29 cellular contexts compared by ENCODE assay signal in the genomic region with DNA sequence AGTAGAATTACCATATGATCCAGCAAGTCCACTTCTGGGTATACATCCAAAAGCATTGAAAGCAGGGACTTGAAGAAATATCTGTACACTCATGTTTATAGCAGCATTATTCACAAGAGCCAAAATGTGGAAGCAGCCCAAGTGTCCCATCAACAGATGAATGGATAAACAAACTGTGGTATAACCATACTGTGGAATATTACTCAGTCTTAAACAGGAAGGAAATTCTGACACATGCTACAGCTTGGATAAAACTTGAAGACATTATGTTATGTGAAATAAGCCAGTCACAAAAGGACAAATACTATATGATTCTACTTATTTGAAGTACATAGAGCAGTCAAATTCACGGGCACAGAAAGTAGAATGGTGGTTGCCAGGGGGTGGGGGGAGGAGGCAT.
"Had no signal": no experiment of that assay in that cellular context is flagged by ENCODE, and none has a peak within 500 bp of the region (broad histone marks: within the 10 kb centered on the region; RNA-seq: fewer than 3 reads in every experiment).

No MANE protein-coding gene starts in this region.

- H2AFZ ChIP-seq: neural progenitor cell, parathyroid adenoma had no signal

- H3K4me3 Mint-ChIP-seq: natural killer cell treated with Interleukin-12 subunit alpha and Interleukin-12 subunit beta and Interleukin-15 and Interleukin-18, amount 100 ng/mL, for 72 hours; nephron progenitor cell; neural progenitor cell; stimulated activated effector memory CD8-positive, alpha-beta T cell treated with anti-CD3 and anti-CD28 coated beads, Interleukin-12 subunit alpha, Interleukin-12 subunit beta, amount 100 ng/mL, for 72 hours; stimulated activated naive B cell treated with anti-CD40 and anti-IgM and Interleukin-4, amounts not matched to agents 10 μg/mL and 1 μg/mL and 100 μg/mL, for 72 hours; stimulated activated naive CD8-positive, alpha-beta T cell treated with anti-CD3 and anti-CD28 coated beads, Interleukin-15, Interleukin-2, amounts not matched to agents 100 ng/mL and 50 ng/mL, for 24 hours had no signal

- H3K4me2 ChIP-seq: neural progenitor cell had no signal

- H3K36me3 Mint-ChIP-seq: natural killer cell treated with Interleukin-12 subunit alpha and Interleukin-12 subunit beta and Interleukin-15 and Interleukin-18, amount 100 ng/mL, for 72 hours; neural progenitor cell; stimulated activated effector memory CD8-positive, alpha-beta T cell treated with anti-CD3 and anti-CD28 coated beads, Interleukin-12 subunit alpha, Interleukin-12 subunit beta, amount 100 ng/mL, for 72 hours had no signal

- H3K27me3 Mint-ChIP-seq: natural killer cell treated with Interleukin-12 subunit alpha and Interleukin-12 subunit beta and Interleukin-15 and Interleukin-18, amount 100 ng/mL, for 72 hours; progenitor cell of endocrine pancreas; stimulated activated naive B cell treated with anti-CD40 and anti-IgM and Interleukin-4, amounts not matched to agents 10 μg/mL and 1 μg/mL and 100 μg/mL, for 72 hours; stimulated activated naive CD8-positive, alpha-beta T cell treated with anti-CD3 and anti-CD28 coated beads, Interleukin-15, Interleukin-2, amounts not matched to agents 100 ng/mL and 50 ng/mL, for 24 hours had no signal

- H3K27ac ChIP-seq: neural progenitor cell, ovary, parathyroid adenoma, psoas muscle, right lobe of liver, sigmoid colon, stomach, thoracic aorta, thyroid gland, tibial nerve, upper lobe of left lung, vagina had no signal

- H3K79me2 ChIP-seq: parathyroid adenoma had no signal

- H3K9me3 ChIP-seq: ovary, psoas muscle, right lobe of liver, sigmoid colon, stomach, thoracic aorta, thyroid gland, tibial nerve, upper lobe of left lung, vagina had no signal

- DNase-seq: nephron progenitor cell; occipital lobe; posterior cingulate gyrus; psoas muscle; right cardiac atrium; right lobe of liver; small intestine; stimulated activated CD4-positive, alpha-beta T cell treated with anti-CD3 and anti-CD28 coated beads, Interleukin-15, amount 100 ng/mL, for 24 hours; stimulated activated CD4-positive, alpha-beta T cell treated with anti-CD3 and anti-CD28 coated beads, Interleukin-2, amount 100 ng/mL, for 24 hours; stimulated activated CD4-positive, alpha-beta T cell treated with anti-CD3 and anti-CD28 coated beads, Interleukin-2, amount 100 ng/mL, for 48 hours; stimulated activated CD4-positive, alpha-beta T cell treated with anti-CD3 and anti-CD28 coated beads, Interleukin-4, amount 100 ng/mL, for 24 hours; stimulated activated naive B cell treated with anti-CD40 and anti-IgM and Interleukin-4, amounts not matched to agents 10 μg/mL and 1 μg/mL and 100 μg/mL, for 72 hours; stimulated activated naive CD4-positive, alpha-beta T cell treated with Interleukin-2 at 50 U/mL for 16 hours; stomach; thyroid gland; trophoblast cell; upper lobe of left lung had no signal

- H3K9ac ChIP-seq: neural progenitor cell, parathyroid adenoma had no signal

- ATAC-seq: natural killer cell treated with Interleukin-12 subunit alpha and Interleukin-12 subunit beta and Interleukin-15 and Interleukin-18, amount 100 ng/mL, for 72 hours; psoas muscle; right cardiac atrium; right lobe of liver; stimulated activated effector memory CD8-positive, alpha-beta T cell treated with anti-CD3 and anti-CD28 coated beads, Interleukin-12 subunit alpha, Interleukin-12 subunit beta, amount 100 ng/mL, for 72 hours; stimulated activated naive B cell treated with anti-CD40 and anti-IgM and Interleukin-4, amounts not matched to agents 10 μg/mL and 1 μg/mL and 100 μg/mL, for 72 hours had no signal

- H3K9me3 Mint-ChIP-seq: natural killer cell treated with Interleukin-12 subunit alpha and Interleukin-12 subunit beta and Interleukin-15 and Interleukin-18, amount 100 ng/mL, for 72 hours; stimulated activated effector memory CD8-positive, alpha-beta T cell treated with anti-CD3 and anti-CD28 coated beads, Interleukin-12 subunit alpha, Interleukin-12 subunit beta, amount 100 ng/mL, for 72 hours; stimulated activated naive B cell treated with anti-CD40 and anti-IgM and Interleukin-4, amounts not matched to agents 10 μg/mL and 1 μg/mL and 100 μg/mL, for 72 hours; stimulated activated naive CD8-positive, alpha-beta T cell treated with anti-CD3 and anti-CD28 coated beads, Interleukin-15, Interleukin-2, amounts not matched to agents 100 ng/mL and 50 ng/mL, for 24 hours had no signal

- H3K36me3 ChIP-seq: neural progenitor cell, ovary, right lobe of liver, sigmoid colon, stomach, thoracic aorta, thyroid gland, tibial nerve, upper lobe of left lung, vagina had no signal

- H3K27ac Mint-ChIP-seq: natural killer cell treated with Interleukin-12 subunit alpha and Interleukin-12 subunit beta and Interleukin-15 and Interleukin-18, amount 100 ng/mL, for 72 hours; nephron progenitor cell; neural progenitor cell; progenitor cell of endocrine pancreas; stimulated activated effector memory CD8-positive, alpha-beta T cell treated with anti-CD3 and anti-CD28 coated beads, Interleukin-12 subunit alpha, Interleukin-12 subunit beta, amount 100 ng/mL, for 72 hours; stimulated activated naive B cell treated with anti-CD40 and anti-IgM and Interleukin-4, amounts not matched to agents 10 μg/mL and 1 μg/mL and 100 μg/mL, for 72 hours; stimulated activated naive CD8-positive, alpha-beta T cell treated with anti-CD3 and anti-CD28 coated beads, Interleukin-15, Interleukin-2, amounts not matched to agents 100 ng/mL and 50 ng/mL, for 24 hours had no signal

- FAIRE-seq: small intestine, urothelium cell line had no signal

- H3K4me3 ChIP-seq: neural progenitor cell, ovary, psoas muscle, right lobe of liver, sigmoid colon, stomach, thoracic aorta, thyroid gland, tibial nerve, upper lobe of left lung, vagina had no signal

- H3K27me3 ChIP-seq: neural progenitor cell, ovary, right lobe of liver, sigmoid colon, stomach, thyroid gland, tibial nerve, upper lobe of left lung, vagina had no signal
